In genomic region chr13:49890376-49890775, GRCh38 we compare ENCODE assay signal across 21 cellular contexts. TPM values are rescaled to one million over a fixed set of nuclear protein-coding genes. Genes with fewer than 3 reads are reported as not detected.
DNase-seq lines count a peak whose midpoint lies in the region; ATAC-seq and TF ChIP-seq lines count a peak whose summit lies in the region.
"Had no signal": no experiment of that assay in that cellular context is flagged by ENCODE, and none has a peak within 500 bp of the region (broad histone marks: within the 10 kb centered on the region; RNA-seq: fewer than 3 reads in every experiment).

No MANE protein-coding gene starts in this region.

- H3K4me3 Mint-ChIP-seq in T-helper 17 cell (no peak overlapping the region), progenitor cell of endocrine pancreas (ENCODE audit: low read depth) (no peak overlapping the region)
- H3K4me3 Mint-ChIP-seq: B cell; CD4-positive, alpha-beta T cell; CD8-positive, alpha-beta T cell had no signal

- H3K23ac ChIP-seq in neuronal stem cell (ENCODE audit: low read depth, low read length, poor library complexity) = no peak overlapping the region

- H2BK120ac ChIP-seq in neuronal stem cell (ENCODE audit: low read depth, low read length) = no peak overlapping the region

- H3K4ac ChIP-seq in neuronal stem cell (ENCODE audit: low read length) = no peak overlapping the region

- TF ChIP-seq POLR2A in heart left ventricle (IDR thresholded peaks at IDR 0.05) = no peak

- H4K91ac ChIP-seq in neuronal stem cell (ENCODE audit: low read depth, low read length, poor library complexity) = no peak overlapping the region

- H2BK5ac ChIP-seq in neuronal stem cell (ENCODE audit: low read length) = no peak overlapping the region

- no peak overlapping the region for H3K9ac ChIP-seq in neuronal stem cell (ENCODE audit: low read depth, low read length, poor library complexity)
- H3K9ac ChIP-seq: BLaER1 treated with 17β-estradiol and CSF1 and Interleukin-3, amounts not matched to agents 10 nM and 100 nM had no signal

- H2BK15ac ChIP-seq in neuronal stem cell (ENCODE audit: low read length) = no peak overlapping the region

- H3K27ac Mint-ChIP-seq in T-helper 17 cell (peak overlapping the region; percentile 51), progenitor cell of endocrine pancreas (no peak overlapping the region)
- H3K27ac Mint-ChIP-seq: B cell; CD4-positive, alpha-beta T cell; CD8-positive, alpha-beta T cell had no signal

- H3K36me3 ChIP-seq in GM06990 (ENCODE audit: control insufficient read depth, insufficient read depth, low read length) = no peaks in the 10 kb centered on the region
- H3K36me3 ChIP-seq in H7 (replicated peaks; ENCODE audit: control insufficient read depth, insufficient read depth, low read length) = no peaks in the 10 kb centered on the region
- H3K36me3 ChIP-seq in neuronal stem cell (replicated peaks in 1 of 2; ENCODE audit: control insufficient read depth in 2 of 2, insufficient read depth in 2 of 2, low read length in 2 of 2) = no peaks in the 10 kb centered on the region
- H3K36me3 ChIP-seq in heart left ventricle = no peaks in the 10 kb centered on the region
- H3K36me3 ChIP-seq: BLaER1 treated with 17β-estradiol and CSF1 and Interleukin-3, amounts not matched to agents 10 nM and 100 nM had no signal

- intact Hi-C loops in heart left ventricle (cut with DNase I) = no loop called here

- H2AK5ac ChIP-seq in neuronal stem cell (ENCODE audit: low read depth, low read length) = no peak overlapping the region

- no peak overlapping the region for H3K4me2 ChIP-seq in neuronal stem cell (ENCODE audit: insufficient read depth, low read length, poor library complexity, severe bottlenecking)
- H3K4me2 ChIP-seq: A549; BLaER1 treated with 17β-estradiol and CSF1 and Interleukin-3, amounts not matched to agents 10 nM and 100 nM had no signal

- no peak overlapping the region for H3K18ac ChIP-seq in neuronal stem cell (ENCODE audit: low read length)

- H3K4me1 Mint-ChIP-seq in T-helper 17 cell (no peaks in the 10 kb centered on the region), progenitor cell of endocrine pancreas (ENCODE audit: low read depth) (no peaks in the 10 kb centered on the region)
- H3K4me1 Mint-ChIP-seq: B cell had no signal

- H3K4me1 ChIP-seq in neuronal stem cell (ENCODE audit: control insufficient read depth in 2 of 2, insufficient read depth in 1 of 2, low read depth in 1 of 2, low read length in 2 of 2) (no peaks in the 10 kb centered on the region), heart left ventricle (no peaks in the 10 kb centered on the region)
- H3K4me1 ChIP-seq: A549; BLaER1 treated with 17β-estradiol and CSF1 and Interleukin-3, amounts not matched to agents 10 nM and 100 nM; Caco-2 had no signal

- WGBS in neuronal stem cell (ENCODE audit: extremely low coverage in 2 of 2, insufficient read length in 2 of 2, insufficient replicate concordance in 1 of 2), 2 donors = no CpG with 5 or more reads among the region's 15 CpGs
- WGBS in heart left ventricle, 4 donors = 84 to 90% (median 88%) methylated on average over 15 of the region's 15 CpGs

- no peak overlapping the region for H2AFZ ChIP-seq in neuronal stem cell (ENCODE audit: low read length)

- H3K36me3 Mint-ChIP-seq in T-helper 17 cell (ENCODE audit: low read depth) (no peaks in the 10 kb centered on the region), progenitor cell of endocrine pancreas (ENCODE audit: insufficient read depth) (no peaks in the 10 kb centered on the region)
- H3K36me3 Mint-ChIP-seq: CD8-positive, alpha-beta T cell had no signal

- TF ChIP-seq CTCF in GM06990 (IDR thresholded peaks at IDR 0.05; ENCODE audit: insufficient read depth, low read length, poor library complexity, severe bottlenecking) (no peak), heart left ventricle (IDR thresholded peaks at IDR 0.05) (no peak), progenitor cell of endocrine pancreas (IDR thresholded peaks at IDR 0.05; ENCODE audit: unreplicated experiment) (no peak)

- H3K27me3 Mint-ChIP-seq in T-helper 17 cell = no peaks in the 10 kb centered on the region
- peaks cover 2% of the 10 kb centered on the region for H3K27me3 Mint-ChIP-seq in progenitor cell of endocrine pancreas
- H3K27me3 Mint-ChIP-seq: B cell had no signal

- H3K27ac ChIP-seq in neuronal stem cell (replicated peaks; ENCODE audit: low read length) (no peak overlapping the region), heart left ventricle (no peak overlapping the region)
- H3K27ac ChIP-seq: 22Rv1; A549; BLaER1 treated with 17β-estradiol and CSF1 and Interleukin-3, amounts not matched to agents 10 nM and 100 nM; C4-2B had no signal

- peak overlapping the region; percentile 98 for H4K8ac ChIP-seq in neuronal stem cell (ENCODE audit: low read depth, low read length)

- ATAC-seq in T-helper 17 cell = no peak
- no peak for ATAC-seq in heart left ventricle
- no peak for ATAC-seq in HG03095 (IDR thresholded peaks at IDR 0.05; ENCODE audit: unreplicated experiment)
- ATAC-seq: A549; CD8-positive, alpha-beta T cell; GM12878 had no signal

- no peak overlapping the region for H2BK12ac ChIP-seq in neuronal stem cell (ENCODE audit: low read length)

- peaks cover 1% of the 10 kb centered on the region for H3K79me1 ChIP-seq in neuronal stem cell (ENCODE audit: low read depth, low read length)

- H3K4me3 ChIP-seq in GM06990 (replicated peaks; ENCODE audit: low read depth, low read length) (no peak overlapping the region), H7 (ENCODE audit: insufficient read depth, low read depth, low read length) (no peak overlapping the region), neuronal stem cell (ENCODE audit: low read length in 2 of 2) (no peak overlapping the region), heart left ventricle (no peak overlapping the region)
- H3K4me3 ChIP-seq: A549; BLaER1 treated with 17β-estradiol and CSF1 and Interleukin-3, amounts not matched to agents 10 nM and 100 nM; GM12878 had no signal

- peak; percentile 10 for DNase-seq in GM06990 (ENCODE audit: extremely low read depth, insufficient read length)
- DNase-seq in H7 = peak; percentile 23
- no peak for DNase-seq in T-helper 17 cell
- DNase-seq in neuronal stem cell (ENCODE audit: low spot score) = no peak
- no peak for DNase-seq in heart left ventricle
- no peak for DNase-seq in MV-4-11 (lab: John Stamatoyannopoulos, UW)
- DNase-seq in progenitor cell of endocrine pancreas (ENCODE audit: low spot score, unreplicated experiment) = no peak
- DNase-seq: AML-193; Caco-2; Calu3; CD4-positive, alpha-beta T cell; CD8-positive, alpha-beta T cell; DMS79 treated with DMSO at 0.1 percent for 48 hours; GF-D8 had no signal

- H3K27me3 ChIP-seq in GM06990 (replicated peaks; ENCODE audit: control insufficient read depth, insufficient read depth, low read length) = no peaks in the 10 kb centered on the region
- H3K27me3 ChIP-seq in H7 (ENCODE audit: control insufficient read depth, insufficient read depth, low read length) = no peaks in the 10 kb centered on the region
- H3K27me3 ChIP-seq in neuronal stem cell (ENCODE audit: control insufficient read depth in 3 of 3, insufficient read depth in 3 of 3, low read depth in 1 of 3, low read length in 3 of 3) = no peaks in the 10 kb centered on the region
- H3K27me3 ChIP-seq in heart left ventricle = no peaks in the 10 kb centered on the region
- H3K27me3 ChIP-seq: BLaER1 treated with 17β-estradiol and CSF1 and Interleukin-3, amounts not matched to agents 10 nM and 100 nM had no signal

- H3K9me3 ChIP-seq in T-helper 17 cell (ENCODE audit: control insufficient read depth, low read length, poor library complexity, severe bottlenecking) = no peaks in the 10 kb centered on the region
- H3K9me3 ChIP-seq in neuronal stem cell (replicated peaks in 1 of 2; ENCODE audit: control insufficient read depth in 2 of 2, insufficient read depth in 1 of 2, low read depth in 1 of 2, low read length in 2 of 2) = peaks cover 0 to 2% of the 10 kb centered on the region in 2 donors
- H3K9me3 ChIP-seq in heart left ventricle = no peaks in the 10 kb centered on the region
- H3K9me3 ChIP-seq: A549 had no signal

- H3K9me3 Mint-ChIP-seq in progenitor cell of endocrine pancreas (ENCODE audit: low read depth) = no peaks in the 10 kb centered on the region
- H3K9me3 Mint-ChIP-seq: CD4-positive, alpha-beta T cell had no signal

- no peak overlapping the region for H3K14ac ChIP-seq in neuronal stem cell (ENCODE audit: low read length)

RNA-seq across cellular contexts. Expression of gene SPRYD7, which starts 45.8 kb away (rescaled TPM):
- 1.6 and 2.4 TPM in 2 replicates for total RNA-seq in H7 (2014; rRNA removed; shearing (Covaris generic))
- total RNA-seq in T-helper 17 cell (1 to 10 TPM in 1 of 2 donors, under 1 TPM in 1; 0.99 to 3.0 TPM), heart left ventricle (10 to 100 TPM in 6 of 9 donors, 1 to 10 TPM in 3; 6.3 to 14.3 (median 12.3) TPM), progenitor cell of endocrine pancreas (3.1 and 4.4 TPM in 2 replicates)
- 5.5 TPM for polyA plus RNA-seq in neuronal stem cell (2013, experiment 1 of 2)
- polyA plus RNA-seq in neuronal stem cell (2013, experiment 2 of 2) = 5.7 TPM
- polyA plus RNA-seq in heart left ventricle = 10 to 100 TPM; 11.8 to 14.4 TPM

Comparison
In these comparisons a context has a peak if more than half of its experiments do, and no peak if none do; other contexts are left out.
1. DNase-seq: peak in GM06990 (single experiment) and H7 (single experiment); none in T-helper 17 cell (0 of 3), neuronal stem cell (single experiment), heart left ventricle (0 of 5), MV-4-11 (single experiment) and progenitor cell of endocrine pancreas (single experiment).